2 cellular contexts compared by ENCODE assay signal in genomic region chr2:159054032-159054334, GRCh38.
TF ChIP-seq lines count a peak whose summit lies in the region.

No MANE protein-coding gene starts in this region.

TF ChIP-seq in IMR-90, 13 proteins besides CTCF, POLR2A, EP300 and RAD21 (continued from another document):
- TF ChIP-seq FOS (IDR thresholded peaks at IDR 0.05; ENCODE audit: low read depth, low read length) (no peak), BHLHE40 (IDR thresholded peaks at IDR 0.05; ENCODE audit: low read depth, low read length) (no peak), ELK1 (IDR thresholded peaks at IDR 0.05; ENCODE audit: borderline replicate concordance, low read depth, low read length) (no peak), RFX5 (IDR thresholded peaks at IDR 0.05; ENCODE audit: low read depth, low read length) (no peak), MAZ (IDR thresholded peaks at IDR 0.05; ENCODE audit: borderline replicate concordance, low read depth, low read length) (no peak), CHD1 (IDR thresholded peaks at IDR 0.05; ENCODE audit: low read depth, low read length) (no peak), MAFK (IDR thresholded peaks at IDR 0.05; ENCODE audit: low read depth, low read length) (no peak), SMC3 (IDR thresholded peaks at IDR 0.05; ENCODE audit: low read depth, low read length) (no peak), CEBPB (IDR thresholded peaks at IDR 0.05; ENCODE audit: low read depth, low read length) (no peak), RCOR1 (IDR thresholded peaks at IDR 0.05; ENCODE audit: insufficient replicate concordance, low read length) (no peak)

TF ChIP-seq in GM23338, 12 proteins besides CTCF, POLR2A, EP300 and RAD21 (continued from another document):
- TF ChIP-seq ZNF462 (CRISPR knock-in tag; IDR thresholded peaks at IDR 0.05): no peak
- no peak for TF ChIP-seq EZH2 (IDR thresholded peaks at IDR 0.05; ENCODE audit: low read depth, unreplicated experiment)
- no peak for TF ChIP-seq NANOG (IDR thresholded peaks at IDR 0.05; ENCODE audit: borderline replicate concordance)
- no peak for TF ChIP-seq ZNF114 (CRISPR knock-in tag; IDR thresholded peaks at IDR 0.05)
- no peak for TF ChIP-seq ETS1 (IDR thresholded peaks at IDR 0.05)
- no peak for TF ChIP-seq EZH2phosphoT487 (IDR thresholded peaks at IDR 0.05; ENCODE audit: unreplicated experiment)
- TF ChIP-seq STAT1 (IDR thresholded peaks at IDR 0.05; ENCODE audit: unreplicated experiment): no peak
- no peak for TF ChIP-seq ZNF331 (CRISPR knock-in tag; IDR thresholded peaks at IDR 0.05; ENCODE audit: low read depth)
- no peak for TF ChIP-seq REST (IDR thresholded peaks at IDR 0.05; ENCODE audit: unreplicated experiment)
- no peak for TF ChIP-seq CREB1 (CRISPR knock-in tag; IDR thresholded peaks at IDR 0.05; ENCODE audit: low read depth)
- TF ChIP-seq POLR2AphosphoS5 (IDR thresholded peaks at IDR 0.05; ENCODE audit: low read depth): no peak
